In the genomic region with DNA sequence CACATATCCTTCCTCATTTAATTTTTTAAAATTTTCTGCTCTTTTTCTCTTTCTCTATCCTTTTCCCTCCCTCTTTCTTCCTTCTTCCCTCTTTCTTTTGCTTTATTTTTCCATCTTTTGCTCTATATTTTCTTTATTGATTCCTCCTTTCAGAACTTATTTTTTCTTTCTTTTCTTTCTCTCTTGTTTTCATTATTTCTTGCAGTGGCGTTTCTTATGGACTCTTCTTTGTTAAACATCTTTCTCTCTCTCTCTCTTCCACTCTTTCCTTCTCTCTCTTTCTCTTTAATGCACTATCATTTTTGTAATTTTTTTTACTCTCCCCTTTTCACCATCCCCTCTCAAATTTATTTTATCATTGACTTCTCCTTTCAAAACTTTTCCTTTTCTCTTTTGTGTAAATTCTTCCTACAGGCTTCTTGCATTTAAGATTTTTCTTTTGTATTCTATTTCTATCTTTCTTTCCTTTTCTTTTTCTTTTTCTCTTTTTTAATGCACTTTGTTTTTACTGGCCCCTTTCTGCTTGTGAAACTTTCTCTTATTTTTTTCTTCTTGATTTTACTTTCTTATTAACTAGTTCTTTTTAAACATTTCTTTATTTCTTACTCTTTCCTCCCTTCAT, we compare ENCODE assay signal across 10 cellular contexts.
"Had no signal": no experiment of that assay in that cellular context is flagged by ENCODE, and none has a peak within 500 bp of the region (broad histone marks: within the 10 kb centered on the region; RNA-seq: fewer than 3 reads in every experiment).

No MANE protein-coding gene starts in this region.

- H3K27ac ChIP-seq: GM23248, HL-60, KMS-11 had no signal

- DNase-seq: GM23248, GOT3, H7, IMR-90, KBM-7 had no signal

- H3K4me3 ChIP-seq: GM23248, HAP-1 had no signal

- H3K4me1 ChIP-seq: HAP-1 had no signal

- FAIRE-seq: HepG2 had no signal

- H3K9me3 ChIP-seq: HAP-1 had no signal

- H3K36me3 ChIP-seq: HAP-1 had no signal

- ATAC-seq: HCT116, HepG2 had no signal
